Comparison of ENCODE assay signal across 8 cellular contexts in the genomic region with DNA sequence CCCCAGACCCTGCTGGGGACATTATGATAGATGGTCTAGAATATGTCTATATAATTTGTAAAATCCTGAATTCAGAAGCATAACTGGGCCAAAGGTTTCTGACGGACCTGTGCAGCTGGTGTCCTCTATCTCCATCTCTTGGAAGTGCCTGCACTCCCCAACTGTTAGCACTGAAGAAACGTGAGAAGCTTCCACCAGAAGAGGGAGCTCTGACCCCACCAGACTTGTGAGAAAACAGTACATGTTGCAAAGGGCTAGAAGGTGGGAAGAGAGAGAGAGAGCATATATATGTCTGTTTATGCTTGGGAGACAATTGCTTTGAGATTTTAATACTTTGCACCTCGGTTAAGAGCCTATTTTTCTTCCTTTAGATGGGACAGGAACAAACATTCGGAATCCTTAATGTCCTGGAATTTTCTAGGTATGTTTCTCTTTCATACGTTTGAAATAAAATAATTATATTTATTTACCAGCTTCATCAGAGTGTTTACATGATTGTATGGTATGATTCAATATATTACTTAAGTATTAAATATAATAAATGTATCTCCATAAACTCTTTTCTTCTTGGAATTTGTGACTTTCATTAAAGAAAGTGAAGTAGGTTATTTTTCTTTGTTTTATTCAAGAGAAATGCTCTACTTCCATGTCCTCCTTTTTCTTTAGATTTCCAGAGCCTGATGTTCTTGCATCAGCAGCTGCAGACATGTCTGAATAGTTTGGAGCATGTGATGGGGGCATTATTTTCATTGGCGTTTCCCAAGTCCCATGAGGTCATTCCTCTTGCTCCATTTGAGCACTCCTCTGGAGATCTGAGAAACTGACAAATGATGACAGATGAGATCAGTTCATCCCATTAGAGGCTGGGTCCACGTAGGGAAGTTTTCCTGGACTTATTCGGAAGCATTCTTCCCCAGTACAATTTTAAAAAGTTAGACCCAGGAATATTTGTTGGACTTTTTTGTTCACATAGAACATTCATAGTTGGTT.
DNase-seq lines count a peak whose midpoint lies in the region; TF ChIP-seq lines count a peak whose summit lies in the region.

No MANE protein-coding gene starts in this region.

- DNase-seq in CD14-positive monocyte (ENCODE audit: low spot score) (no peak), GM20000 (ENCODE audit: low spot score) (peak; percentile 52), MG63 (peak; percentile 60), RPMI7951 (ENCODE audit: low read depth) (peak; percentile 74), activated T-helper 1 cell treated with Interleukin-2 at 50 U/mL for 16 hours (ENCODE audit: low read depth) (peak; percentile 47), fibroblast of pulmonary artery (ENCODE audit: low read depth) (peak; percentile 90), non-pigmented ciliary epithelial cell (ENCODE audit: low read depth) (peak; percentile 73), suprapubic skin (ENCODE audit: low spot score in 2 of 2) (peak in 1 of 2 donors; percentile 70)

- intact Hi-C loops in CD14-positive monocyte (cut with micrococcal nuclease) = loop anchor here (2.0 to 5.0 kb wide), 2 partner anchors 496 to 498 kb away; no protein-coding TSS in a partner anchor

- H3K4me1 Mint-ChIP-seq in CD14-positive monocyte = no peaks in the 10 kb centered on the region

- no peaks in the 10 kb centered on the region for H3K9me3 ChIP-seq in MG63
- H3K9me3 ChIP-seq in suprapubic skin = no peaks in the 10 kb centered on the region

- peaks cover 0 to 2% (median 0%) of the 10 kb centered on the region in 7 donors for H3K9me3 Mint-ChIP-seq in CD14-positive monocyte

- no peak for TF ChIP-seq EP300 in suprapubic skin (IDR thresholded peaks at IDR 0.05)

- H3K4me3 Mint-ChIP-seq in CD14-positive monocyte = no peak overlapping the region

- no peak for TF ChIP-seq POLR2A in suprapubic skin (IDR thresholded peaks at IDR 0.05)

- no peaks in the 10 kb centered on the region for H3K36me3 Mint-ChIP-seq in CD14-positive monocyte

- no peak overlapping the region for H3K4me3 ChIP-seq in MG63
- H3K4me3 ChIP-seq in fibroblast of pulmonary artery (replicated peaks; ENCODE audit: low read depth, low read length) = no peak overlapping the region
- no peak overlapping the region for H3K4me3 ChIP-seq in suprapubic skin

- H3K4me1 ChIP-seq in suprapubic skin = no peaks in the 10 kb centered on the region

- no peak overlapping the region for H3K27ac Mint-ChIP-seq in CD14-positive monocyte

- H3K27me3 ChIP-seq in MG63 (peaks cover 15% of the 10 kb centered on the region), suprapubic skin (peaks cover 4% of the 10 kb centered on the region)

- H3K27me3 Mint-ChIP-seq in CD14-positive monocyte (ENCODE audit: low read depth in 3 of 3) = peaks cover 7 to 18% (median 9%) of the 10 kb centered on the region in 3 donors

- H3K36me3 ChIP-seq in MG63 = no peaks in the 10 kb centered on the region
- no peaks in the 10 kb centered on the region for H3K36me3 ChIP-seq in suprapubic skin

- no peak overlapping the region for H3K27ac ChIP-seq in suprapubic skin

- WGBS in suprapubic skin = 25% methylated on average over 8 of the region's 8 CpGs

- peak; percentile 65 for TF ChIP-seq CTCF in CD14-positive monocyte (IDR thresholded peaks at IDR 0.05)
- peak; percentile 73 for TF ChIP-seq CTCF in GM20000 (IDR thresholded peaks at IDR 0.05; ENCODE audit: extremely low read depth, missing control alignments)
- peak; percentile 96 for TF ChIP-seq CTCF in fibroblast of pulmonary artery (IDR thresholded peaks at IDR 0.05; ENCODE audit: low read length, missing control alignments)
- TF ChIP-seq CTCF in suprapubic skin (IDR thresholded peaks at IDR 0.05) = peak; percentile 65
